Comparison of ENCODE assay signal across 8 cellular contexts in genomic region chr4:118281611-118282442, GRCh38.
DNase-seq lines count a peak whose midpoint lies in the region; ATAC-seq and TF ChIP-seq lines count a peak whose summit lies in the region.

No MANE protein-coding gene starts in this region.

- H3K36me3 ChIP-seq in cardiac muscle cell, result no peaks in the 10 kb centered on the region
- no peaks in the 10 kb centered on the region for H3K36me3 ChIP-seq in right atrium auricular region
- H3K36me3 ChIP-seq in PC-9 (ENCODE audit: low read depth), result peaks cover 20% of the 10 kb centered on the region
- H3K36me3 ChIP-seq in thyroid gland, result no peaks in the 10 kb centered on the region
- H3K36me3 ChIP-seq in suprapubic skin, result peaks cover 3% of the 10 kb centered on the region

- TF ChIP-seq CTCF in cardiac muscle cell (IDR thresholded peaks at IDR 0.05; ENCODE audit: low read depth, low read length) (no peak), right atrium auricular region (IDR thresholded peaks at IDR 0.05) (no peak), PC-9 (conservative IDR thresholded peaks at IDR 0.05) (no peak), thyroid gland (IDR thresholded peaks at IDR 0.05) (no peak), suprapubic skin (IDR thresholded peaks at IDR 0.05) (no peak)

- H3K27ac ChIP-seq in cardiac muscle cell (no peak overlapping the region), right atrium auricular region (peak overlapping the region in 1 of 2 donors; percentile 42), PC-9 (peak overlapping the region; percentile 88), thyroid gland (peak overlapping the region in 1 of 3 donors; percentile 8), suprapubic skin (no peak overlapping the region)

- H2AFZ ChIP-seq in PC-9, result no peak overlapping the region

- H3K9me3 ChIP-seq in cardiac muscle cell (ENCODE audit: low read depth) (no peaks in the 10 kb centered on the region), right atrium auricular region (no peaks in the 10 kb centered on the region), PC-9 (ENCODE audit: insufficient read depth, low read depth) (no peaks in the 10 kb centered on the region), thyroid gland (no peaks in the 10 kb centered on the region), suprapubic skin (no peaks in the 10 kb centered on the region)

- 31 to 33% methylated on average over 9 of the region's 9 CpGs for WGBS in thyroid gland, 2 donors
- WGBS in suprapubic skin, result 50% methylated on average over 9 of the region's 9 CpGs

- no peaks in the 10 kb centered on the region for H3K4me1 ChIP-seq in cardiac muscle cell (ENCODE audit: low read depth)
- H3K4me1 ChIP-seq in right atrium auricular region, result peaks cover 0 to 29% of the 10 kb centered on the region in 2 donors
- peaks cover 23% of the 10 kb centered on the region for H3K4me1 ChIP-seq in PC-9 (replicated peaks; ENCODE audit: insufficient read depth)
- peaks cover 24 to 31% of the 10 kb centered on the region in 2 donors for H3K4me1 ChIP-seq in thyroid gland
- H3K4me1 ChIP-seq in suprapubic skin, result peaks cover 35% of the 10 kb centered on the region

- CTCF ChIA-PET in PC-9 (lab: Charles Lee), result no interaction called here

- TF ChIP-seq POLR2A in thyroid gland (IDR thresholded peaks at IDR 0.05), result no peak
- TF ChIP-seq POLR2A in suprapubic skin (IDR thresholded peaks at IDR 0.05), result no peak

- no peak for TF ChIP-seq EP300 in suprapubic skin (IDR thresholded peaks at IDR 0.05)

- H3K4me2 ChIP-seq in PC-9, result peak overlapping the region; percentile 75

- intact Hi-C loops in PC-9 (cut with micrococcal nuclease; ENCODE audit: unreplicated experiment), result loop anchor here (1.0 to 10.0 kb wide), 3 partner anchors 70 to 403 kb away; partner anchors contain the start of gene METTL14
- intact Hi-C loops in thyroid gland (cut with DNase I), result loop anchor here (10.0 kb wide), 1 partner anchor 63 kb away; no protein-coding TSS in a partner anchor

- POLR2A ChIA-PET in PC-9 (lab: Charles Lee; ENCODE audit: unreplicated experiment), result no interaction called here

- peaks cover 27% of the 10 kb centered on the region for H3K79me2 ChIP-seq in PC-9 (ENCODE audit: low read depth)

- DNase-seq in cardiac muscle cell (ENCODE audit: low read depth in 1 of 2, low spot score in 1 of 2) (peak; percentile 17 to 35), right atrium auricular region (ENCODE audit: low spot score) (no peak), PC-9 (no peak), fibroblast of gingiva (ENCODE audit: low read depth) (peak; percentile 48), thyroid gland (peak; percentile 67 to 70), suprapubic skin (ENCODE audit: low spot score in 2 of 2) (no peak), RKO (ENCODE audit: low spot score) (no peak)

- no TSS peak for BruUV-seq in PC-9 (replicated peaks; lab: Mats Ljungman, UMichigan)

- H3K27me3 ChIP-seq in cardiac muscle cell, result no peaks in the 10 kb centered on the region
- no peaks in the 10 kb centered on the region for H3K27me3 ChIP-seq in right atrium auricular region
- H3K27me3 ChIP-seq in PC-9 (ENCODE audit: insufficient read depth, low read depth), result no peaks in the 10 kb centered on the region
- no peaks in the 10 kb centered on the region for H3K27me3 ChIP-seq in thyroid gland
- H3K27me3 ChIP-seq in suprapubic skin, result no peaks in the 10 kb centered on the region

- ATAC-seq in GM21390 (IDR thresholded peaks at IDR 0.05; ENCODE audit: unreplicated experiment), result no peak

- peaks cover 46% of the 10 kb centered on the region for H3F3A ChIP-seq in PC-9 (ENCODE audit: insufficient read depth, low read depth)

- H4K20me1 ChIP-seq in PC-9 (ENCODE audit: insufficient read depth), result peaks cover 6% of the 10 kb centered on the region

- no peak overlapping the region for H3K4me3 ChIP-seq in cardiac muscle cell
- no peak overlapping the region for H3K4me3 ChIP-seq in right atrium auricular region
- H3K4me3 ChIP-seq in PC-9, result no peak overlapping the region
- H3K4me3 ChIP-seq in thyroid gland (replicated peaks in 1 of 3), result no peak overlapping the region
- H3K4me3 ChIP-seq in suprapubic skin, result no peak overlapping the region

- H3K9me2 ChIP-seq in PC-9 (ENCODE audit: insufficient read depth), result no peaks in the 10 kb centered on the region

Comparison
In these comparisons a context has a peak if more than half of its experiments do, and no peak if none do; other contexts are left out.
1. DNase-seq: peak in cardiac muscle cell (2 of 2), fibroblast of gingiva (single experiment) and thyroid gland (2 of 2); none in right atrium auricular region (single experiment), PC-9 (0 of 2), suprapubic skin (0 of 2) and RKO (single experiment).